ENCODE assay signal across 22 cellular contexts in genomic region chr16:66508914-66509496, GRCh38. TPM values are rescaled to one million over a fixed set of nuclear protein-coding genes. Genes with fewer than 3 reads are reported as not detected.
DNase-seq lines count a peak whose midpoint lies in the region; ATAC-seq and TF ChIP-seq lines count a peak whose summit lies in the region.
"Had no signal": no experiment of that assay in that cellular context is flagged by ENCODE, and none has a peak within 500 bp of the region (broad histone marks: within the 10 kb centered on the region; RNA-seq: fewer than 3 reads in every experiment).

No MANE protein-coding gene starts in this region.

- in situ Hi-C loops in mammary epithelial cell (cut with MboI; ENCODE audit: low sequenced_read_pairs in 2 of 2): no loop called here

- POLR2A ChIA-PET in activated CD4-positive, alpha-beta T cell treated with anti-CD3 and anti-CD28 coated beads for 36 hours (lab: Charles Lee): no interaction called here

- H3K36me3 Mint-ChIP-seq in endodermal cell (ENCODE audit: low read depth): peaks cover 6% of the 10 kb centered on the region
- no peaks in the 10 kb centered on the region for H3K36me3 Mint-ChIP-seq in activated CD4-positive, alpha-beta T cell treated with anti-CD3 and anti-CD28 coated beads for 36 hours (ENCODE audit: low read depth)

- BruUV-seq in mammary epithelial cell (replicated peaks; lab: Mats Ljungman, UMichigan): no TSS peak

- DNase-seq in mammary epithelial cell (no peak), endodermal cell (no peak), mucosa of gallbladder (ENCODE audit: low spot score) (no peak)
- DNase-seq in activated CD4-positive, alpha-beta T cell treated with anti-CD3 and anti-CD28 coated beads for 36 hours: no peak
- DNase-seq: activated CD4-positive, alpha-beta T cell treated with anti-CD3 and anti-CD28 coated beads, Interleukin-2, amount 10 ng/mL, durations not matched to agents 7 days and 5 days; activated naive CD4-positive, alpha-beta T cell treated with anti-CD3 and anti-CD28 coated beads, Interleukin-2, amount 50 U/mL, for 16 hours; C1 segment of cervical spinal cord; DMS153; glutamatergic neuron; NCI-H1092 treated with DMSO at 0.1 percent for 48 hours; occipital lobe; SK-N-SH; stimulated activated CD4-positive, alpha-beta T cell treated with anti-CD3 and anti-CD28 coated beads, Interleukin-4, amount 100 ng/mL, for 24 hours had no signal

- H3K9me3 ChIP-seq in OCI-LY3 (ENCODE audit: insufficient read depth, low read length) (no peaks in the 10 kb centered on the region), mammary epithelial cell (replicated peaks; ENCODE audit: insufficient read depth, low read length) (no peaks in the 10 kb centered on the region), muscle layer of duodenum (ENCODE audit: control insufficient read depth in 1 of 2, low read length in 2 of 2) (no peaks in the 10 kb centered on the region), thymus (ENCODE audit: control insufficient read depth) (no peaks in the 10 kb centered on the region), endodermal cell (ENCODE audit: control insufficient read depth, low read length) (no peaks in the 10 kb centered on the region)
- H3K9me3 ChIP-seq: SK-N-SH had no signal

- H3K36me3 ChIP-seq in OCI-LY3 (replicated peaks; ENCODE audit: low read depth, low read length) (peaks cover 3% of the 10 kb centered on the region), mammary epithelial cell (ENCODE audit: insufficient read depth, low read length) (no peaks in the 10 kb centered on the region), muscle layer of duodenum (ENCODE audit: control insufficient read depth in 1 of 2, insufficient read depth in 2 of 2, low read length in 2 of 2) (peaks cover 6 to 48% of the 10 kb centered on the region in 2 donors), thymus (ENCODE audit: control insufficient read depth, insufficient read depth) (no peaks in the 10 kb centered on the region), endodermal cell (ENCODE audit: control insufficient read depth, insufficient read depth, low read length) (no peaks in the 10 kb centered on the region)

- no peaks in the 10 kb centered on the region for H3K79me2 ChIP-seq in OCI-LY3 (ENCODE audit: low read length)
- no peaks in the 10 kb centered on the region for H3K79me2 ChIP-seq in mammary epithelial cell (ENCODE audit: insufficient read depth, low read length)

- H3K4me2 ChIP-seq in OCI-LY3 (ENCODE audit: low read length) (peak overlapping the region; percentile 75), mammary epithelial cell (ENCODE audit: insufficient read depth, low read depth, low read length) (peak overlapping the region; percentile 76)
- H3K4me2 ChIP-seq: GM23338, SK-N-SH had no signal

- H3K4me1 Mint-ChIP-seq in endodermal cell: peaks cover 4% of the 10 kb centered on the region
- H3K4me1 Mint-ChIP-seq in activated CD4-positive, alpha-beta T cell treated with anti-CD3 and anti-CD28 coated beads for 36 hours: no peaks in the 10 kb centered on the region

- peak overlapping the region; percentile 55 for H3K4me3 ChIP-seq in OCI-LY3 (ENCODE audit: low read length)
- H3K4me3 ChIP-seq in mammary epithelial cell (replicated peaks in 1 of 3; ENCODE audit: insufficient read depth in 1 of 3, low read depth in 2 of 3, low read length in 3 of 3): no peak overlapping the region
- H3K4me3 ChIP-seq in muscle layer of duodenum (ENCODE audit: low read depth in 1 of 2, low read length in 2 of 2): no peak overlapping the region
- no peak overlapping the region for H3K4me3 ChIP-seq in thymus (ENCODE audit: low read length)
- H3K4me3 ChIP-seq in endodermal cell (ENCODE audit: low read length): no peak overlapping the region
- H3K4me3 ChIP-seq: dorsolateral prefrontal cortex, GM23338, K562 had no signal

- H3K9ac ChIP-seq in OCI-LY3 (ENCODE audit: low read length) (peak overlapping the region; percentile 12; the same call in 1 of the 2 replicates), mammary epithelial cell (ENCODE audit: insufficient read depth, low read length) (no peak overlapping the region), endodermal cell (ENCODE audit: extremely low read depth, low read length, poor library complexity, severe bottlenecking) (no peak overlapping the region)
- H3K9ac ChIP-seq: SK-N-SH had no signal

- dilution Hi-C loops in mammary epithelial cell (cut with HindIII; ENCODE audit: low sequenced_read_pairs): no loop called here

- H3K27ac ChIP-seq in OCI-LY3 (ENCODE audit: low read length) (no peak overlapping the region), mammary epithelial cell (ENCODE audit: insufficient read depth, low read depth, low read length) (peak overlapping the region; percentile 60), muscle layer of duodenum (ENCODE audit: low read length) (peak overlapping the region; percentile 64), thymus (ENCODE audit: low read depth) (peak overlapping the region; percentile 55), endodermal cell (ENCODE audit: low read depth, low read length) (no peak overlapping the region)

- no peaks in the 10 kb centered on the region for H3K27me3 Mint-ChIP-seq in endodermal cell (ENCODE audit: insufficient read depth)
- no peaks in the 10 kb centered on the region for H3K27me3 Mint-ChIP-seq in activated CD4-positive, alpha-beta T cell treated with anti-CD3 and anti-CD28 coated beads for 36 hours
- H3K27me3 Mint-ChIP-seq: activated CD4-positive, alpha-beta T cell treated with anti-CD3 and anti-CD28 coated beads, Interleukin-2, amount 10 ng/mL, durations not matched to agents 7 days and 5 days had no signal

- peaks cover 1% of the 10 kb centered on the region for H3K9me3 Mint-ChIP-seq in endodermal cell
- no peaks in the 10 kb centered on the region for H3K9me3 Mint-ChIP-seq in activated CD4-positive, alpha-beta T cell treated with anti-CD3 and anti-CD28 coated beads for 36 hours (ENCODE audit: low read depth)
- H3K9me3 Mint-ChIP-seq: activated CD4-positive, alpha-beta T cell treated with anti-CD3 and anti-CD28 coated beads, Interleukin-2, amount 10 ng/mL, durations not matched to agents 7 days and 5 days; GM23338; mesothelial cell of epicardium had no signal

- CTCF ChIA-PET in mammary epithelial cell (lab: Charles Lee; ENCODE audit: low non-redundant PET): interaction anchor here (0.6 to 1.3 kb wide), 2 partner anchors 80 to 100 kb away, joined by 3 to 5 read pairs; no protein-coding TSS in a partner anchor
- CTCF ChIA-PET in activated CD4-positive, alpha-beta T cell treated with anti-CD3 and anti-CD28 coated beads for 36 hours (lab: Charles Lee): interaction anchor here (1.0 to 3.1 kb wide), 4 partner anchors 13 to 104 kb away, joined by 3 to 9 read pairs (median 5); no protein-coding TSS in a partner anchor

- no peak overlapping the region for H2AFZ ChIP-seq in OCI-LY3 (ENCODE audit: low read depth, low read length)
- peak overlapping the region; percentile 8 for H2AFZ ChIP-seq in mammary epithelial cell (ENCODE audit: low read depth, low read length)
- H2AFZ ChIP-seq: GM23338 had no signal

- H4K20me1 ChIP-seq in OCI-LY3 (ENCODE audit: insufficient read depth, low read length) (no peaks in the 10 kb centered on the region), mammary epithelial cell (ENCODE audit: insufficient read depth, low read length) (no peaks in the 10 kb centered on the region)

- no peak overlapping the region for H3K4me3 Mint-ChIP-seq in endodermal cell
- no peak overlapping the region for H3K4me3 Mint-ChIP-seq in activated CD4-positive, alpha-beta T cell treated with anti-CD3 and anti-CD28 coated beads for 36 hours
- H3K4me3 Mint-ChIP-seq: activated CD4-positive, alpha-beta T cell treated with anti-CD3 and anti-CD28 coated beads, Interleukin-2, amount 10 ng/mL, durations not matched to agents 7 days and 5 days; GM23338; mesothelial cell of epicardium had no signal

- WGBS in mammary epithelial cell (ENCODE audit: low coverage, missing lambda C conversion rate): 90% methylated on average over 9 of the region's 9 CpGs
- 94% methylated on average over 9 of the region's 9 CpGs for WGBS in thymus
- WGBS in endodermal cell (ENCODE audit: insufficient coverage in 1 of 2, insufficient read length in 1 of 2), 2 experiments: 90 to 100% methylated on average over 5 to 8 of the region's 9 CpGs

- ATAC-seq in GM21515 (IDR thresholded peaks at IDR 0.05; ENCODE audit: unreplicated experiment): no peak
- no peak for ATAC-seq in activated CD4-positive, alpha-beta T cell treated with anti-CD3 and anti-CD28 coated beads for 36 hours
- ATAC-seq: GM23338, K562 had no signal

- H3K4me1 ChIP-seq in OCI-LY3 (ENCODE audit: low read length): peaks cover 18% of the 10 kb centered on the region
- H3K4me1 ChIP-seq in mammary epithelial cell (ENCODE audit: insufficient read depth, low read length): peaks cover 61% of the 10 kb centered on the region
- peaks cover 14 to 17% of the 10 kb centered on the region in 2 donors for H3K4me1 ChIP-seq in muscle layer of duodenum (ENCODE audit: control insufficient read depth in 1 of 2, insufficient read depth in 2 of 2, low read length in 2 of 2)
- no peaks in the 10 kb centered on the region for H3K4me1 ChIP-seq in thymus (ENCODE audit: control insufficient read depth, insufficient read depth, low read length)
- H3K4me1 ChIP-seq in endodermal cell (ENCODE audit: control insufficient read depth, insufficient read depth, low read length): no peaks in the 10 kb centered on the region

- no peak overlapping the region for H3K27ac Mint-ChIP-seq in endodermal cell
- H3K27ac Mint-ChIP-seq in activated CD4-positive, alpha-beta T cell treated with anti-CD3 and anti-CD28 coated beads for 36 hours: no peak overlapping the region
- H3K27ac Mint-ChIP-seq: activated CD4-positive, alpha-beta T cell treated with anti-CD3 and anti-CD28 coated beads, Interleukin-2, amount 10 ng/mL, durations not matched to agents 7 days and 5 days; GM23338; mesothelial cell of epicardium had no signal

- intact Hi-C loops in mammary epithelial cell (cut with micrococcal nuclease): loop anchor here (2.0 kb wide), 1 partner anchor 44 kb away; the partner anchor contains the start of gene CKLF
- intact Hi-C loops in activated CD4-positive, alpha-beta T cell treated with anti-CD3 and anti-CD28 coated beads for 36 hours (cut with DNase I, micrococcal nuclease): no loop called here

- H3K27me3 ChIP-seq in OCI-LY3 (ENCODE audit: low read depth, low read length) (no peaks in the 10 kb centered on the region), mammary epithelial cell (ENCODE audit: insufficient read depth, low read length) (no peaks in the 10 kb centered on the region), muscle layer of duodenum (ENCODE audit: low read depth, low read length) (no peaks in the 10 kb centered on the region), thymus (ENCODE audit: control insufficient read depth, insufficient read depth) (no peaks in the 10 kb centered on the region), endodermal cell (ENCODE audit: control insufficient read depth, insufficient read depth, low read length, poor library complexity, severe bottlenecking) (no peaks in the 10 kb centered on the region)
- H3K27me3 ChIP-seq: dorsolateral prefrontal cortex had no signal

- TF ChIP-seq CTCF in OCI-LY3 (IDR thresholded peaks at IDR 0.05; ENCODE audit: low read depth, low read length) (no peak), mammary epithelial cell (conservative IDR thresholded peaks at IDR 0.05 in 1 of 2, IDR thresholded peaks at IDR 0.05 in 1 of 2; ENCODE audit: extremely low read depth in 1 of 2, insufficient read depth in 1 of 2, low read depth in 1 of 2, low read length in 2 of 2) (no peak), endodermal cell (conservative IDR thresholded peaks at IDR 0.05) (no peak)

RNA-seq across cellular contexts. Expression of gene TK2, which starts 40.9 kb away (rescaled TPM):
- total RNA-seq in mammary epithelial cell (10 to 100 TPM; 34.4 to 41.2 TPM), endodermal cell (10 to 100 TPM in 1 of 2 donors, 1 to 10 TPM in 1; 7.9 to 11.5 TPM), mucosa of gallbladder (38.5 TPM)
- polyA plus RNA-seq in mammary epithelial cell (15.7 TPM), thymus (15.9 TPM)
- polyA minus RNA-seq in mammary epithelial cell: 26.2 TPM
- 11.3 TPM for polyA plus RNA-seq in endodermal cell (2013, experiment 1 of 2)
- 10.2 TPM for polyA plus RNA-seq in endodermal cell (2013, experiment 2 of 2)
- total RNA-seq in activated CD4-positive, alpha-beta T cell treated with anti-CD3 and anti-CD28 coated beads for 36 hours: 1 to 10 TPM; 3.8 to 6.4 TPM

RNA-seq across cellular contexts. Expression of gene CKLF, which starts 43.4 kb away (rescaled TPM):
- total RNA-seq in mammary epithelial cell (10 to 100 TPM; 26.8 to 46.6 TPM), endodermal cell (10 to 100 TPM; 22.5 to 40.7 TPM), mucosa of gallbladder (50.0 TPM)
- polyA plus RNA-seq in mammary epithelial cell (108 TPM), thymus (53.8 TPM)
- 17.3 TPM for polyA minus RNA-seq in mammary epithelial cell
- 38.0 TPM for polyA plus RNA-seq in endodermal cell (2013, experiment 1 of 2)
- polyA plus RNA-seq in endodermal cell (2013, experiment 2 of 2): 36.9 TPM
- 100 to 1,000 TPM in 1 of 2 experiments, 10 to 100 TPM in 1; 93.5 to 122 TPM for total RNA-seq in activated CD4-positive, alpha-beta T cell treated with anti-CD3 and anti-CD28 coated beads for 36 hours

RNA-seq across cellular contexts. Expression of gene CMTM1, which starts 57.2 kb away (rescaled TPM):
- total RNA-seq in mammary epithelial cell: 1 to 10 TPM; 2.7 to 2.8 TPM
- polyA plus RNA-seq in mammary epithelial cell: 1.5 TPM
- not detected for polyA minus RNA-seq in mammary epithelial cell
- 0.64 TPM for polyA plus RNA-seq in thymus
- total RNA-seq in endodermal cell: 1 to 10 TPM; 3.8 to 5.3 TPM
- polyA plus RNA-seq in endodermal cell (2013, experiment 1 of 2): 4.9 TPM
- 3.4 TPM for polyA plus RNA-seq in endodermal cell (2013, experiment 2 of 2)
- total RNA-seq in mucosa of gallbladder: 12.1 TPM
- total RNA-seq in activated CD4-positive, alpha-beta T cell treated with anti-CD3 and anti-CD28 coated beads for 36 hours: 10 to 100 TPM in 1 of 2 experiments, 1 to 10 TPM in 1; 6.4 to 11.8 TPM
- total RNA-seq: skeletal muscle tissue had no signal

Comparison
In these comparisons a context has a peak if more than half of its experiments do, and no peak if none do; other contexts are left out.
1. H3K27ac ChIP-seq: peak in mammary epithelial cell (single experiment), muscle layer of duodenum (single experiment) and thymus (single experiment); none in OCI-LY3 (single experiment) and endodermal cell (single experiment).